8 cellular contexts compared by ENCODE assay signal in genomic region chr18:3177902-3178687, GRCh38. TPM values are rescaled to one million over a fixed set of nuclear protein-coding genes. Genes with fewer than 3 reads are reported as not detected.
DNase-seq lines count a peak whose midpoint lies in the region; ATAC-seq and TF ChIP-seq lines count a peak whose summit lies in the region.

No MANE protein-coding gene starts in this region.

- ATAC-seq in GM18502 (IDR thresholded peaks at IDR 0.05; ENCODE audit: poor library complexity, unreplicated experiment) (peak; percentile 93), GM21717 (IDR thresholded peaks at IDR 0.05; ENCODE audit: unreplicated experiment) (peak; percentile 91), psoas muscle (peak in 1 of 4 donors; percentile 10)

- TF ChIP-seq CTCF in colonic mucosa (IDR thresholded peaks at IDR 0.05) (no peak), psoas muscle (IDR thresholded peaks at IDR 0.05) (no peak)

- H3K9me3 ChIP-seq in colonic mucosa (no peaks in the 10 kb centered on the region), psoas muscle (no peaks in the 10 kb centered on the region)

- H3K9ac ChIP-seq in colonic mucosa (ENCODE audit: low read depth in 2 of 2, low read length in 2 of 2) = no peak overlapping the region

- H3K36me3 ChIP-seq in colonic mucosa (no peaks in the 10 kb centered on the region), psoas muscle (ENCODE audit: insufficient read depth in 1 of 2, low read depth in 1 of 2) (peaks cover 0 to 40% of the 10 kb centered on the region in 2 donors)

- H3K27ac ChIP-seq in colonic mucosa = no peak overlapping the region
- H3K27ac ChIP-seq in psoas muscle = peak overlapping the region; percentile 80

- H3K4me1 ChIP-seq in colonic mucosa (no peaks in the 10 kb centered on the region), psoas muscle (peaks cover 11% of the 10 kb centered on the region)

- WGBS in psoas muscle, 3 donors = 64 to 76% (median 65%) methylated on average over 15 of the region's 15 CpGs

- peak; percentile 40 for DNase-seq in M059J (ENCODE audit: low read depth)
- DNase-seq in colonic mucosa = peak; percentile 48
- peak in 1 of 2 donors; percentile 43 for DNase-seq in psoas muscle
- no peak for DNase-seq in activated effector memory CD4-positive, alpha-beta T cell treated with anti-CD3 and anti-CD28 coated beads, Interleukin-2, amount 50 U/mL, for 16 hours
- DNase-seq in DMS79 (lab: John Stamatoyannopoulos, UW) = no peak
- DNase-seq in GOT3 (lab: John Stamatoyannopoulos, UW) = no peak

- H3K4me3 ChIP-seq in colonic mucosa (no peak overlapping the region), psoas muscle (no peak overlapping the region)

- intact Hi-C loops in colonic mucosa (cut with DNase I) (no loop called here), psoas muscle (cut with DNase I) (loop anchor here in 1 of 2 donors (5.0 kb wide), 1 partner anchor 64 kb away; no protein-coding TSS in a partner anchor)

- H3K27me3 ChIP-seq in colonic mucosa = no peaks in the 10 kb centered on the region
- H3K27me3 ChIP-seq in psoas muscle (ENCODE audit: insufficient read depth in 3 of 3, low read length in 2 of 3) = no peaks in the 10 kb centered on the region

RNA-seq across cellular contexts. Expression of gene MYOM1, which starts 41.7 kb away (rescaled TPM):
- 0.10 TPM in 1 of 2 replicates, not detected in the other for total RNA-seq in M059J (2014; rRNA removed; shearing (Covaris generic))
- total RNA-seq in colonic mucosa (1 to 10 TPM; 2.8 to 7.9 TPM), psoas muscle (100 to 1,000 TPM; 388 to 842 (median 567) TPM)
- polyA plus RNA-seq in psoas muscle = 100 to 1,000 TPM in 2 of 3 donors, 10 to 100 TPM in 1; 54.8 to 209 (median 117) TPM

Comparison
In these comparisons a context has a peak if more than half of its experiments do, and no peak if none do; other contexts are left out.
1. DNase-seq: peak in M059J (single experiment) and colonic mucosa (single experiment); none in activated effector memory CD4-positive, alpha-beta T cell treated with anti-CD3 and anti-CD28 coated beads, Interleukin-2, amount 50 U/mL, for 16 hours (single experiment), DMS79 (single experiment) and GOT3 (single experiment).
2. RNA of gene MYOM1, which starts 41.7 kb away (total RNA-seq): 388 to 842 TPM in psoas muscle; 2.8 to 7.9 TPM in colonic mucosa and 0.10 TPM in M059J; every median in the first group is over 10 times any median in the second.